15 cellular contexts compared by ENCODE assay signal in genomic region chr2:62221141-62221540, GRCh38. TPM values are rescaled to one million over a fixed set of nuclear protein-coding genes. Genes with fewer than 3 reads are reported as not detected.
A peak's percentile ranks its signal among the peaks of the same experiment; 100 is the strongest.
DNase-seq lines count a peak whose midpoint lies in the region; ATAC-seq and TF ChIP-seq lines count a peak whose summit lies in the region.
"Had no signal": no experiment of that assay in that cellular context is flagged by ENCODE, and none has a peak within 500 bp of the region (broad histone marks: within the 10 kb centered on the region; RNA-seq: fewer than 3 reads in every experiment).

No MANE protein-coding gene starts in this region.

- no peaks in the 10 kb centered on the region for H3K9me3 Mint-ChIP-seq in stimulated activated naive CD8-positive, alpha-beta T cell treated with anti-CD3 and anti-CD28 coated beads, Interleukin-15, Interleukin-2, amounts not matched to agents 100 ng/mL and 50 ng/mL, for 24 hours
- peaks cover 0 to 4% of the 10 kb centered on the region in 2 donors for H3K9me3 Mint-ChIP-seq in stimulated activated naive CD8-positive, alpha-beta T cell treated with anti-CD3 and anti-CD28 coated beads, Interleukin-15, amount 100 ng/mL, for 72 hours
- H3K9me3 Mint-ChIP-seq in activated T-helper 17 cell treated with anti-CD3 and anti-CD28 coated beads, Interleukin-2, amount 50 U/mL, for 72 hours, result no peaks in the 10 kb centered on the region
- H3K9me3 Mint-ChIP-seq: dendritic cell treated with granulocyte-macrophage colony-stimulating factor and Interleukin-4, amounts not matched to agents 40 ng/mL and 50 ng/mL, for 4 days had no signal

- no peak overlapping the region for H3K27ac ChIP-seq in upper lobe of right lung

- no peak for DNase-seq in stimulated activated naive CD8-positive, alpha-beta T cell treated with anti-CD3 and anti-CD28 coated beads, Interleukin-15, amount 100 ng/mL, for 72 hours
- DNase-seq in glomerular visceral epithelial cell (ENCODE audit: extremely low spot score) (peak; percentile 50), upper lobe of right lung (no peak), DMS79 (lab: John Stamatoyannopoulos, UW) (no peak)
- DNase-seq: activated T-cell treated with anti-CD3 and anti-CD28 coated beads, Interleukin-2, amount 50 U/mL, for 4 hours; AML-193; HFFc6; hippocampal formation; stimulated activated CD4-positive, alpha-beta T cell treated with anti-CD3 and anti-CD28 coated beads, Interleukin-12 subunit alpha, Interleukin-12 subunit beta, amount 100 ng/mL, for 4 hours; T-helper 9 cell had no signal

- H3K36me3 Mint-ChIP-seq in stimulated activated naive CD8-positive, alpha-beta T cell treated with anti-CD3 and anti-CD28 coated beads, Interleukin-15, Interleukin-2, amounts not matched to agents 100 ng/mL and 50 ng/mL, for 24 hours (ENCODE audit: low read depth), result peaks cover 74% of the 10 kb centered on the region
- peaks cover 42% of the 10 kb centered on the region for H3K36me3 Mint-ChIP-seq in activated T-helper 17 cell treated with anti-CD3 and anti-CD28 coated beads, Interleukin-2, amount 50 U/mL, for 72 hours (ENCODE audit: low read depth)

- peaks cover 46% of the 10 kb centered on the region for H3K4me1 ChIP-seq in upper lobe of right lung

- peaks cover 83% of the 10 kb centered on the region for H3K4me1 Mint-ChIP-seq in stimulated activated naive CD8-positive, alpha-beta T cell treated with anti-CD3 and anti-CD28 coated beads, Interleukin-15, Interleukin-2, amounts not matched to agents 100 ng/mL and 50 ng/mL, for 24 hours (ENCODE audit: low read depth)
- peaks cover 82% of the 10 kb centered on the region for H3K4me1 Mint-ChIP-seq in stimulated activated naive CD8-positive, alpha-beta T cell treated with anti-CD3 and anti-CD28 coated beads, Interleukin-15, amount 100 ng/mL, for 72 hours
- H3K4me1 Mint-ChIP-seq in activated T-helper 17 cell treated with anti-CD3 and anti-CD28 coated beads, Interleukin-2, amount 50 U/mL, for 72 hours, result peaks cover 35% of the 10 kb centered on the region

- H3K4me3 Mint-ChIP-seq in stimulated activated naive CD8-positive, alpha-beta T cell treated with anti-CD3 and anti-CD28 coated beads, Interleukin-15, Interleukin-2, amounts not matched to agents 100 ng/mL and 50 ng/mL, for 24 hours, result no peak overlapping the region
- H3K4me3 Mint-ChIP-seq in stimulated activated naive CD8-positive, alpha-beta T cell treated with anti-CD3 and anti-CD28 coated beads, Interleukin-15, amount 100 ng/mL, for 72 hours, result peak overlapping the region in 1 of 2 donors; percentile 5
- H3K4me3 Mint-ChIP-seq in activated T-helper 17 cell treated with anti-CD3 and anti-CD28 coated beads, Interleukin-2, amount 50 U/mL, for 72 hours, result no peak overlapping the region
- H3K4me3 Mint-ChIP-seq: activated T-cell treated with anti-CD3 and anti-CD28 coated beads, Interleukin-2, amount 50 U/mL, for 4 hours; dendritic cell treated with granulocyte-macrophage colony-stimulating factor and Interleukin-4, amounts not matched to agents 40 ng/mL and 50 ng/mL, for 4 days; HFFc6 had no signal

- no peaks in the 10 kb centered on the region for H3K27me3 ChIP-seq in upper lobe of right lung

- no peak for TF ChIP-seq CTCF in upper lobe of right lung (IDR thresholded peaks at IDR 0.05)

- H3K27ac Mint-ChIP-seq in stimulated activated naive CD8-positive, alpha-beta T cell treated with anti-CD3 and anti-CD28 coated beads, Interleukin-15, Interleukin-2, amounts not matched to agents 100 ng/mL and 50 ng/mL, for 24 hours, result peak overlapping the region; percentile 67
- peak overlapping the region in 1 of 2 donors; percentile 7 for H3K27ac Mint-ChIP-seq in stimulated activated naive CD8-positive, alpha-beta T cell treated with anti-CD3 and anti-CD28 coated beads, Interleukin-15, amount 100 ng/mL, for 72 hours
- peak overlapping the region; percentile 23 for H3K27ac Mint-ChIP-seq in activated T-helper 17 cell treated with anti-CD3 and anti-CD28 coated beads, Interleukin-2, amount 50 U/mL, for 72 hours
- H3K27ac Mint-ChIP-seq: dendritic cell treated with granulocyte-macrophage colony-stimulating factor and Interleukin-4, amounts not matched to agents 40 ng/mL and 50 ng/mL, for 4 days; HFFc6 had no signal

- no peak for ATAC-seq in stimulated activated naive CD8-positive, alpha-beta T cell treated with anti-CD3 and anti-CD28 coated beads, Interleukin-15, amount 100 ng/mL, for 72 hours
- no peak for ATAC-seq in activated T-helper 17 cell treated with anti-CD3 and anti-CD28 coated beads, Interleukin-2, amount 50 U/mL, for 72 hours (replicated peaks)
- ATAC-seq in upper lobe of right lung (peak; percentile 13), GM21526 (IDR thresholded peaks at IDR 0.05; ENCODE audit: low FRiP score, unreplicated experiment) (no peak), GM21737 (IDR thresholded peaks at IDR 0.05; ENCODE audit: unreplicated experiment) (no peak)
- ATAC-seq: activated T-cell treated with anti-CD3 and anti-CD28 coated beads, Interleukin-2, amount 50 U/mL, for 4 hours had no signal

- peaks cover 27% of the 10 kb centered on the region for H3K36me3 ChIP-seq in upper lobe of right lung

- H3K9me3 ChIP-seq in upper lobe of right lung, result no peaks in the 10 kb centered on the region

- no peaks in the 10 kb centered on the region for H3K27me3 Mint-ChIP-seq in stimulated activated naive CD8-positive, alpha-beta T cell treated with anti-CD3 and anti-CD28 coated beads, Interleukin-15, Interleukin-2, amounts not matched to agents 100 ng/mL and 50 ng/mL, for 24 hours
- no peaks in the 10 kb centered on the region for H3K27me3 Mint-ChIP-seq in stimulated activated naive CD8-positive, alpha-beta T cell treated with anti-CD3 and anti-CD28 coated beads, Interleukin-15, amount 100 ng/mL, for 72 hours
- H3K27me3 Mint-ChIP-seq in activated T-helper 17 cell treated with anti-CD3 and anti-CD28 coated beads, Interleukin-2, amount 50 U/mL, for 72 hours, result no peaks in the 10 kb centered on the region
- H3K27me3 Mint-ChIP-seq: dendritic cell treated with granulocyte-macrophage colony-stimulating factor and Interleukin-4, amounts not matched to agents 40 ng/mL and 50 ng/mL, for 4 days had no signal

- no peak overlapping the region for H3K4me3 ChIP-seq in upper lobe of right lung

- intact Hi-C loops in upper lobe of right lung (cut with DNase I), result no loop called here

RNA-seq across cellular contexts. Expression of gene B3GNT2, which starts 25.2 kb away (rescaled TPM):
- total RNA-seq in activated T-helper 17 cell treated with anti-CD3 and anti-CD28 coated beads, Interleukin-2, amount 50 U/mL, for 72 hours, result 10 to 100 TPM; 15.0 to 20.1 TPM
- total RNA-seq in upper lobe of right lung, result 38.6 TPM
